ENCODE assay signal across 26 cellular contexts in genomic region chr10:8144496-8144895, GRCh38.
"Had no signal": no experiment of that assay in that cellular context is flagged by ENCODE, and none has a peak within 500 bp of the region (broad histone marks: within the 10 kb centered on the region; RNA-seq: fewer than 3 reads in every experiment).

No MANE protein-coding gene starts in this region.

- H3K27me3 Mint-ChIP-seq: activated naive CD8-positive, alpha-beta T cell; activated T-cell treated with anti-CD3 and anti-CD28 coated beads, Interleukin-2, amount 50 U/mL, for 24 hours; activated T-helper 17 cell treated with anti-CD3 and anti-CD28 coated beads, Interleukin-2, amount 50 U/mL, for 72 hours had no signal

- H3K4me3 Mint-ChIP-seq: activated CD4-positive, alpha-beta T cell treated with anti-CD3 and anti-CD28 coated beads for 36 hours; activated CD8-positive, alpha-beta T cell treated with anti-CD3 and anti-CD28 coated beads for 36 hours; activated naive CD4-positive, alpha-beta T cell treated with anti-CD3 and anti-CD28 coated beads for 36 hours; activated naive CD8-positive, alpha-beta T cell; activated T-cell treated with anti-CD3 and anti-CD28 coated beads, Interleukin-2, amount 50 U/mL, for 24 hours; activated T-helper 17 cell treated with anti-CD3 and anti-CD28 coated beads, Interleukin-2, amount 50 U/mL, for 72 hours had no signal

- ATAC-seq: activated CD4-positive, alpha-beta T cell treated with anti-CD3 and anti-CD28 coated beads for 36 hours; activated CD8-positive, alpha-beta T cell treated with anti-CD3 and anti-CD28 coated beads for 36 hours; activated T-helper 17 cell treated with anti-CD3 and anti-CD28 coated beads, Interleukin-2, amount 50 U/mL, for 72 hours; K562; Panc1; Right ventricle myocardium inferior had no signal

- H3K4me1 Mint-ChIP-seq: activated CD4-positive, alpha-beta T cell treated with anti-CD3 and anti-CD28 coated beads for 36 hours; activated T-helper 17 cell treated with anti-CD3 and anti-CD28 coated beads, Interleukin-2, amount 50 U/mL, for 72 hours had no signal

- FAIRE-seq: K562 had no signal

- H3K36me3 Mint-ChIP-seq: activated naive CD8-positive, alpha-beta T cell had no signal

- H3K27ac Mint-ChIP-seq: activated CD4-positive, alpha-beta T cell treated with anti-CD3 and anti-CD28 coated beads for 36 hours; activated CD8-positive, alpha-beta T cell treated with anti-CD3 and anti-CD28 coated beads for 36 hours; activated naive CD4-positive, alpha-beta T cell treated with anti-CD3 and anti-CD28 coated beads for 36 hours; activated naive CD8-positive, alpha-beta T cell; activated T-cell treated with anti-CD3 and anti-CD28 coated beads, Interleukin-2, amount 50 U/mL, for 24 hours; activated T-helper 17 cell treated with anti-CD3 and anti-CD28 coated beads, Interleukin-2, amount 50 U/mL, for 72 hours had no signal

- H3K27ac ChIP-seq: brain microvascular endothelial cell, SK-N-MC, WERI-Rb-1 had no signal

- H3K27me3 ChIP-seq: brain microvascular endothelial cell had no signal

- H3K9me3 Mint-ChIP-seq: activated CD8-positive, alpha-beta T cell treated with anti-CD3 and anti-CD28 coated beads for 36 hours; activated naive CD4-positive, alpha-beta T cell treated with anti-CD3 and anti-CD28 coated beads for 36 hours; activated T-cell treated with anti-CD3 and anti-CD28 coated beads, Interleukin-2, amount 50 U/mL, for 24 hours; activated T-helper 17 cell treated with anti-CD3 and anti-CD28 coated beads, Interleukin-2, amount 50 U/mL, for 72 hours had no signal

- H3K36me3 ChIP-seq: brain microvascular endothelial cell, WERI-Rb-1 had no signal

- DNase-seq: activated CD4-positive, alpha-beta T cell treated with anti-CD3 and anti-CD28 coated beads for 36 hours; activated CD8-positive, alpha-beta T cell treated with anti-CD3 and anti-CD28 coated beads for 36 hours; activated gamma-delta T cell; activated naive CD4-positive, alpha-beta T cell treated with anti-CD3 and anti-CD28 coated beads for 36 hours; activated T-cell treated with anti-CD3 and anti-CD28 coated beads, Interleukin-2, amount 50 U/mL, for 24 hours; brain microvascular endothelial cell; cerebellar nuclear complex; Karpas-422; NCI-H1694; NCI-H2029; NCI-H2107; NCI-H2171 treated with DMSO at 0.1 percent for 48 hours; NCI-H226; NCI-H526; NCI-H82; NK-92 treated with Interleukin-12 subunit alpha and Interleukin-12 subunit beta, amount 100 ng/mL, for 24 hours; OCI-M1; RPMI8226; T-helper 1 cell; WERI-Rb-1 had no signal

- H3K4me3 ChIP-seq: K562, SK-N-MC had no signal
